ENCODE assay signal across 9 cellular contexts in the genomic region with DNA sequence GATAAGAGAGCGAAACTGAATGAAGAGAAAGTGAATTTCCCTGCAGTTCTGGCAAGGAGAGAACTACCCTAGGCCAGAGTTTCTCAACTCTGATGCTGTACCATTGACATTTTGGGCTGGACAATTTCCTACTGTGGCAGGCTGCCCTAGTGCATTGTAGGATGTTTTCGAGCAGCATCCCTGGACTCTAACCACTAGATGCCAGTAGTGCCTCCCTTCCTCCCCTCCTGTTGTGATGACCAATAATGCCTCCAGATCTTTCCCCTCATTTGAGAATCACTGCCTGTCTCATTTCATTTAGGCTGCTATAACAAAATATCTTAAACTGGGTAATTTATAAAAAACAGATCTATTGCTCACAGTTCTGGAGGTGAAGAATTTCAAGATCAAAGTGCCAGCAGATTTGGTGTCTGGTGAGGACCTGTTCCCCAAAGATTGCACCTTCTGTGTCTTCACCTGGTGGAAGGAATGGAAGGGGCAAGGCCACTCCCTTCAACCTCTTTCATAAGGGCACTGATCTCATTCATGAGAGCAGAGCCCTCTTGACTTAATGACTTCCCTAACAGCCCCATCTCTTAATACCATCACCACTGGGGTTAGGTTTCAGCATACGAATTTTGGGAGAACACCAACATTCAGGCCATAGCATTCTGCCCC.
A peak's percentile ranks its signal among the peaks of the same experiment; 100 is the strongest.
DNase-seq lines count a peak whose midpoint lies in the region; ATAC-seq and TF ChIP-seq lines count a peak whose summit lies in the region.
"Had no signal": no experiment of that assay in that cellular context is flagged by ENCODE, and none has a peak within 500 bp of the region (broad histone marks: within the 10 kb centered on the region; RNA-seq: fewer than 3 reads in every experiment).

No MANE protein-coding gene starts in this region.

- H3K27me3 Mint-ChIP-seq in GM23338 (ENCODE audit: insufficient read depth, low read depth, poor library complexity) (no peaks in the 10 kb centered on the region), endothelial cell (ENCODE audit: unreplicated experiment) (no peaks in the 10 kb centered on the region)
- H3K27me3 Mint-ChIP-seq: activated naive CD4-positive, alpha-beta T cell treated with anti-CD3 and anti-CD28 coated beads, Interleukin-2, amount 50 U/mL, for 24 hours had no signal

- H3K36me3 Mint-ChIP-seq in GM23338 (ENCODE audit: low read depth): no peaks in the 10 kb centered on the region
- no peaks in the 10 kb centered on the region for H3K36me3 Mint-ChIP-seq in endothelial cell (ENCODE audit: low read depth, unreplicated experiment)
- H3K36me3 Mint-ChIP-seq: activated naive CD4-positive, alpha-beta T cell treated with anti-CD3 and anti-CD28 coated beads, Interleukin-2, amount 50 U/mL, for 24 hours had no signal

- no peak for TF ChIP-seq POLR2A in GM18505 (IDR thresholded peaks at IDR 0.05; ENCODE audit: borderline replicate concordance, extremely low read depth, insufficient read depth, insufficient read length)

- H3K9me3 Mint-ChIP-seq in GM23338 (peaks cover 3% of the 10 kb centered on the region; the same call in 1 of the 3 replicates), endothelial cell (ENCODE audit: unreplicated experiment) (peaks cover 3% of the 10 kb centered on the region)
- H3K9me3 Mint-ChIP-seq: activated naive CD4-positive, alpha-beta T cell treated with anti-CD3 and anti-CD28 coated beads, Interleukin-2, amount 50 U/mL, for 24 hours had no signal

- H3K27ac ChIP-seq in GM23338 (ENCODE audit: low read depth): no peak overlapping the region
- H3K27ac ChIP-seq: heart right ventricle had no signal

- no peak overlapping the region for H3K4me2 ChIP-seq in GM23338

- peak; percentile 73 for DNase-seq in GM23338 (ENCODE audit: low spot score)
- DNase-seq in NCI-H82 (lab: John Stamatoyannopoulos, UW): peak; percentile 63
- DNase-seq in endothelial cell (ENCODE audit: low spot score): peak; percentile 25
- peak; percentile 22 for DNase-seq in retina
- DNase-seq in NCI-H187 treated with DMSO at 0.1 percent for 48 hours (lab: John Stamatoyannopoulos, UW): no peak
- no peak for DNase-seq in activated CD4-positive, alpha-beta T cell treated with anti-CD3 and anti-CD28 coated beads, Interleukin-2, amount 50 U/mL, for 4 hours
- DNase-seq: heart right ventricle had no signal

- H2AFZ ChIP-seq in GM23338: no peak overlapping the region

- TF ChIP-seq CTCF in GM23338 (conservative IDR thresholded peaks at IDR 0.05; ENCODE audit: low read depth in 2 of 2) (peak; percentile 64 to 80), endothelial cell (IDR thresholded peaks at IDR 0.05; ENCODE audit: unreplicated experiment) (peak; percentile 33)

- H3K4me1 Mint-ChIP-seq in GM23338 (no peaks in the 10 kb centered on the region), endothelial cell (ENCODE audit: unreplicated experiment) (no peaks in the 10 kb centered on the region)
- H3K4me1 Mint-ChIP-seq: activated naive CD4-positive, alpha-beta T cell treated with anti-CD3 and anti-CD28 coated beads, Interleukin-2, amount 50 U/mL, for 24 hours had no signal

- H3K27ac Mint-ChIP-seq in GM23338 (no peak overlapping the region), endothelial cell (ENCODE audit: unreplicated experiment) (no peak overlapping the region)
- H3K27ac Mint-ChIP-seq: activated naive CD4-positive, alpha-beta T cell treated with anti-CD3 and anti-CD28 coated beads, Interleukin-2, amount 50 U/mL, for 24 hours had no signal

- H3K4me3 Mint-ChIP-seq in GM23338: no peak overlapping the region
- H3K4me3 Mint-ChIP-seq in endothelial cell (ENCODE audit: unreplicated experiment): no peak overlapping the region
- H3K4me3 Mint-ChIP-seq: activated naive CD4-positive, alpha-beta T cell treated with anti-CD3 and anti-CD28 coated beads, Interleukin-2, amount 50 U/mL, for 24 hours had no signal

- H3K4me3 ChIP-seq in GM23338: no peak overlapping the region
- H3K4me3 ChIP-seq: heart right ventricle had no signal

- H3K9me2 ChIP-seq in GM23338 (ENCODE audit: insufficient read depth): no peaks in the 10 kb centered on the region

- H3K36me3 ChIP-seq in GM23338 (ENCODE audit: insufficient read depth): no peaks in the 10 kb centered on the region
- H3K36me3 ChIP-seq: heart right ventricle had no signal

- H3F3A ChIP-seq in GM23338 (replicated peaks; ENCODE audit: low read depth): no peaks in the 10 kb centered on the region

- ATAC-seq in GM23338 (peak; percentile 94), GM18505 (IDR thresholded peaks at IDR 0.05; ENCODE audit: unreplicated experiment) (no peak)

- no peaks in the 10 kb centered on the region for H3K27me3 ChIP-seq in GM23338 (ENCODE audit: insufficient read depth)
- H3K27me3 ChIP-seq: heart right ventricle had no signal

- no peaks in the 10 kb centered on the region for H4K20me1 ChIP-seq in GM23338 (replicated peaks; ENCODE audit: insufficient read depth)

- H3K79me2 ChIP-seq in GM23338 (replicated peaks; ENCODE audit: insufficient read depth): no peaks in the 10 kb centered on the region

- H3K4me1 ChIP-seq in GM23338 (ENCODE audit: insufficient read depth): no peaks in the 10 kb centered on the region
- H3K4me1 ChIP-seq: heart right ventricle had no signal

TF ChIP-seq in GM23338, 12 proteins besides CTCF, POLR2A, EP300 and RAD21:
- TF ChIP-seq, protein P1, sequence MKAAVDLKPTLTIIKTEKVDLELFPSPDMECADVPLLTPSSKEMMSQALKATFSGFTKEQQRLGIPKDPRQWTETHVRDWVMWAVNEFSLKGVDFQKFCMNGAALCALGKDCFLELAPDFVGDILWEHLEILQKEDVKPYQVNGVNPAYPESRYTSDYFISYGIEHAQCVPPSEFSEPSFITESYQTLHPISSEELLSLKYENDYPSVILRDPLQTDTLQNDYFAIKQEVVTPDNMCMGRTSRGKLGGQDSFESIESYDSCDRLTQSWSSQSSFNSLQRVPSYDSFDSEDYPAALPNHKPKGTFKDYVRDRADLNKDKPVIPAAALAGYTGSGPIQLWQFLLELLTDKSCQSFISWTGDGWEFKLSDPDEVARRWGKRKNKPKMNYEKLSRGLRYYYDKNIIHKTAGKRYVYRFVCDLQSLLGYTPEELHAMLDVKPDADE (IDR thresholded peaks at IDR 0.05): no peak
- TF ChIP-seq ZNF331 (CRISPR knock-in tag; IDR thresholded peaks at IDR 0.05; ENCODE audit: low read depth) (no peak), STAT1 (IDR thresholded peaks at IDR 0.05; ENCODE audit: unreplicated experiment) (no peak), ZNF114 (CRISPR knock-in tag; IDR thresholded peaks at IDR 0.05) (no peak)

Comparison
In these comparisons a context has a peak if more than half of its experiments do, and no peak if none do; other contexts are left out.
1. DNase-seq: peak in GM23338 (single experiment), NCI-H82 (single experiment), endothelial cell (single experiment) and retina (single experiment); none in NCI-H187 treated with DMSO at 0.1 percent for 48 hours (single experiment) and activated CD4-positive, alpha-beta T cell treated with anti-CD3 and anti-CD28 coated beads, Interleukin-2, amount 50 U/mL, for 4 hours (0 of 2).